In genomic region chr19:47388723-47389122, GRCh38 we compare ENCODE assay signal across 10 cellular contexts. TPM values are rescaled to one million over a fixed set of nuclear protein-coding genes. Genes with fewer than 3 reads are reported as not detected.
DNase-seq lines count a peak whose midpoint lies in the region; ATAC-seq and TF ChIP-seq lines count a peak whose summit lies in the region.
"Not testable (repeated sequence)": the region's sequence is repeated elsewhere in the genome, so short reads cannot be mapped to it uniquely, and the experiment has no call there.
"Had no signal": no experiment of that assay in that cellular context is flagged by ENCODE, and none has a peak within 500 bp of the region (broad histone marks: within the 10 kb centered on the region; RNA-seq: fewer than 3 reads in every experiment).

No MANE protein-coding gene starts in this region.

- ATAC-seq in left colon (peak; percentile 29), upper lobe of left lung (ENCODE audit: low FRiP score in 2 of 2) (peak; percentile 60 to 69)
- peak; percentile 41 for ATAC-seq in naive thymus-derived CD4-positive, alpha-beta T cell

- POLR2A ChIA-PET in naive thymus-derived CD4-positive, alpha-beta T cell (lab: Charles Lee) = interaction anchor here (0.6 kb wide), 1 partner anchor 1013 kb away, joined by 5 read pairs; no protein-coding TSS in a partner anchor

- H3K4me3 Mint-ChIP-seq in dendritic cell treated with granulocyte-macrophage colony-stimulating factor and Interleukin-4, amounts not matched to agents 40 ng/mL and 50 ng/mL, for 4 days = peak overlapping the region; percentile 39
- not testable (repeated sequence) for H3K4me3 Mint-ChIP-seq in naive thymus-derived CD4-positive, alpha-beta T cell

- not testable (repeated sequence) for H3K27ac ChIP-seq in naive thymus-derived CD4-positive, alpha-beta T cell (ENCODE audit: low read depth, low read length)
- H3K27ac ChIP-seq in upper lobe of left lung = peak overlapping the region; percentile 63 to 88 (median 79)

- not testable (repeated sequence) for TF ChIP-seq CTCF in GM12865 (IDR thresholded peaks at IDR 0.05; ENCODE audit: insufficient read depth, low read depth, low read length, missing control alignments); upper lobe of left lung (IDR thresholded peaks at IDR 0.05)

- H3K36me3 ChIP-seq in naive thymus-derived CD4-positive, alpha-beta T cell (ENCODE audit: control insufficient read depth in 2 of 3, insufficient read depth in 3 of 3, low read length in 3 of 3); upper lobe of left lung: not testable (repeated sequence)

- not testable (repeated sequence) for H3K27me3 ChIP-seq in naive thymus-derived CD4-positive, alpha-beta T cell (ENCODE audit: control insufficient read depth in 2 of 2, insufficient read depth in 2 of 2, low read length in 2 of 2); upper lobe of left lung

- peak overlapping the region; percentile 88 for H3K27ac Mint-ChIP-seq in dendritic cell treated with granulocyte-macrophage colony-stimulating factor and Interleukin-4, amounts not matched to agents 40 ng/mL and 50 ng/mL, for 4 days
- H3K27ac Mint-ChIP-seq in naive thymus-derived CD4-positive, alpha-beta T cell = not testable (repeated sequence)

- not testable (repeated sequence) for H3K9me3 ChIP-seq in naive thymus-derived CD4-positive, alpha-beta T cell (ENCODE audit: control insufficient read depth in 2 of 3, low read length in 3 of 3); upper lobe of left lung

- H3K36me3 Mint-ChIP-seq in dendritic cell treated with granulocyte-macrophage colony-stimulating factor and Interleukin-4, amounts not matched to agents 40 ng/mL and 50 ng/mL, for 4 days (ENCODE audit: low read depth); naive thymus-derived CD4-positive, alpha-beta T cell: not testable (repeated sequence)

- peaks cover 55% of the 10 kb centered on the region for H3K4me1 Mint-ChIP-seq in dendritic cell treated with granulocyte-macrophage colony-stimulating factor and Interleukin-4, amounts not matched to agents 40 ng/mL and 50 ng/mL, for 4 days (ENCODE audit: low read depth)
- H3K4me1 Mint-ChIP-seq in naive thymus-derived CD4-positive, alpha-beta T cell = not testable (repeated sequence)

- DNase-seq in AML-193 (lab: John Stamatoyannopoulos, UW) (peak; percentile 24 to 54), GM12865 (ENCODE audit: low read depth) (peak; percentile 18), MV-4-11 (lab: John Stamatoyannopoulos, UW) (peak; percentile 56), SIG-M5 treated with dmso at 0.1 percent for 504 hours (lab: John Stamatoyannopoulos, UW; ENCODE audit: unreplicated experiment) (peak; percentile 44), upper lobe of left lung (peak in 1 of 2 donors; percentile 48)
- not testable (repeated sequence) for DNase-seq in left colon; naive thymus-derived CD4-positive, alpha-beta T cell

- intact Hi-C loops in dendritic cell treated with granulocyte-macrophage colony-stimulating factor and Interleukin-4, amounts not matched to agents 40 ng/mL and 50 ng/mL, for 4 days (cut with micrococcal nuclease); left colon (cut with DNase I, micrococcal nuclease); naive thymus-derived CD4-positive, alpha-beta T cell (cut with micrococcal nuclease): not testable (repeated sequence)

- not testable (repeated sequence) for TF ChIP-seq EP300 in upper lobe of left lung (IDR thresholded peaks at IDR 0.05)

- 76 to 80% methylated on average over 5 of the region's 5 CpGs for WGBS in upper lobe of left lung, 2 donors

- TF ChIP-seq POLR2A in upper lobe of left lung (IDR thresholded peaks at IDR 0.05) = not testable (repeated sequence)

- not testable (repeated sequence) for H3K4me1 ChIP-seq in naive thymus-derived CD4-positive, alpha-beta T cell (ENCODE audit: control insufficient read depth in 2 of 2, insufficient read depth in 2 of 2, low read length in 2 of 2); upper lobe of left lung

- CTCF ChIA-PET in naive thymus-derived CD4-positive, alpha-beta T cell (lab: Charles Lee) = interaction anchor here (0.7 to 4.6 kb wide), 4 partner anchors 37 to 212 kb away, joined by 3 to 34 read pairs (median 4); no protein-coding TSS in a partner anchor

- not testable (repeated sequence) for H3K4me3 ChIP-seq in GM12865 (ENCODE audit: low read depth, low read length); naive thymus-derived CD4-positive, alpha-beta T cell (ENCODE audit: low read length); upper lobe of left lung

- H3K9me3 Mint-ChIP-seq in dendritic cell treated with granulocyte-macrophage colony-stimulating factor and Interleukin-4, amounts not matched to agents 40 ng/mL and 50 ng/mL, for 4 days; naive thymus-derived CD4-positive, alpha-beta T cell: not testable (repeated sequence)

- H3K27me3 Mint-ChIP-seq in dendritic cell treated with granulocyte-macrophage colony-stimulating factor and Interleukin-4, amounts not matched to agents 40 ng/mL and 50 ng/mL, for 4 days = peaks cover 16% of the 10 kb centered on the region
- peaks cover 0 to 13% (median 6%) of the 10 kb centered on the region in 5 donors for H3K27me3 Mint-ChIP-seq in naive thymus-derived CD4-positive, alpha-beta T cell

RNA-seq across cellular contexts. Expression of gene MEIS3, which starts 30.6 kb away (rescaled TPM):
- 1 to 10 TPM; 2.5 to 2.7 TPM for total RNA-seq in left colon
- under 1 TPM in 1 of 5 experiments, not detected in 4; 0.17 TPM for total RNA-seq in naive thymus-derived CD4-positive, alpha-beta T cell
- polyA plus RNA-seq in naive thymus-derived CD4-positive, alpha-beta T cell = not detected
- total RNA-seq in upper lobe of left lung = 1 to 10 TPM in 5 of 6 donors, not detected in 1; 1.7 to 7.1 (median 3.8) TPM

RNA-seq across cellular contexts. Expression of gene DHX34, which starts 39.6 kb away (rescaled TPM):
- total RNA-seq in left colon (10 to 100 TPM in 1 of 2 donors, 1 to 10 TPM in 1; 8.5 to 10.6 TPM), upper lobe of left lung (10 to 100 TPM in 5 of 6 donors, 1 to 10 TPM in 1; 8.4 to 80.7 (median 19.4) TPM)
- total RNA-seq in naive thymus-derived CD4-positive, alpha-beta T cell = 10 to 100 TPM; 15.6 to 31.6 (median 29.5) TPM
- 10 to 100 TPM in 1 of 2 donors, 1 to 10 TPM in 1; 3.7 to 14.2 TPM for polyA plus RNA-seq in naive thymus-derived CD4-positive, alpha-beta T cell

RNA-seq across cellular contexts. Expression of gene C5AR2, which starts 56.7 kb away (rescaled TPM):
- total RNA-seq in left colon = 1 to 10 TPM in 1 of 2 donors, under 1 TPM in 1; 0.46 to 2.3 TPM
- 10 to 100 TPM in 1 of 5 experiments, 1 to 10 TPM in 1, under 1 TPM in 3; 0.14 to 16.8 (median 0.34) TPM for total RNA-seq in naive thymus-derived CD4-positive, alpha-beta T cell
- not detected for polyA plus RNA-seq in naive thymus-derived CD4-positive, alpha-beta T cell
- total RNA-seq in upper lobe of left lung = 10 to 100 TPM in 3 of 6 donors, 1 to 10 TPM in 3; 3.8 to 22.9 (median 10.0) TPM
- total RNA-seq: G401, PC-9 had no signal
